18 cellular contexts compared by ENCODE assay signal in the genomic region with DNA sequence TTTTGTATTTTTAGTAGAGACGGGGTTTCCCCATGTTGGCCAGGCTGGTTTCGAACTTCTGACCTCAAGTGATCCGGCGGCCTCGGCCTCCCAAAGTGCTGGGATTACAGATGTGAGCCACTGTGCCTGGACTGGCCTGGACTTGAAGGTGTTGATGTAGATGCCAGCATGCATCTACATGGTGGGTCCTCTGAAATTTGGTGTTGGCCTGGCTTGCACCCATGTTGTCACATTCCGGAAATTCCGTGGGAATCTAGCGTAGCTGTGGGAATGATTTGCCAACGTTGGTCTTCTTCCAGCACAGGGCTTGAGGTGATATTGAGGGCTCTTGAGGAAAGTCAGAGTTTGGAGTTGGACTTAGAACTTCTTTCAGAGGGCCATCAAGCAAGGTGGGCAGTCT. TPM values are rescaled to one million over a fixed set of nuclear protein-coding genes. Genes with fewer than 3 reads are reported as not detected.
DNase-seq lines count a peak whose midpoint lies in the region; ATAC-seq, FAIRE-seq and TF ChIP-seq lines count a peak whose summit lies in the region.
"Had no signal": no experiment of that assay in that cellular context is flagged by ENCODE, and none has a peak within 500 bp of the region (broad histone marks: within the 10 kb centered on the region; RNA-seq: fewer than 3 reads in every experiment).

No MANE protein-coding gene starts in this region.

- ATAC-seq in GM12878 (no peak), left lung (no peak)
- no peak for ATAC-seq in naive thymus-derived CD4-positive, alpha-beta T cell
- ATAC-seq: gastrocnemius medialis, mucosa of descending colon had no signal

- H3K9ac ChIP-seq in GM12878 (ENCODE audit: control insufficient read depth, insufficient read depth, low read length) = no peak overlapping the region

- no peak for TF ChIP-seq CTCF in HFFc6 (IDR thresholded peaks at IDR 0.05)
- no peak for TF ChIP-seq CTCF in GM12878 (IDR thresholded peaks at IDR 0.05 in 2 of 3, conservative IDR thresholded peaks at IDR 0.05 in 1 of 3; ENCODE audit: control insufficient read depth in 2 of 3, extremely low read depth in 1 of 3, insufficient read depth in 1 of 3, low read depth in 3 of 3, low read length in 3 of 3)
- TF ChIP-seq CTCF in left lung (IDR thresholded peaks at IDR 0.05) = no peak
- TF ChIP-seq CTCF in esophagus muscularis mucosa (IDR thresholded peaks at IDR 0.05) = no peak

- no TSS peak for BruUV-seq in GM12878 (replicated peaks; lab: Mats Ljungman, UMichigan)

- SMC1A ChIA-PET in GM12878 (lab: Charles Lee; ENCODE audit: uncharacterized antibody, unreplicated experiment) = interaction anchor here (1.1 to 17.7 kb wide), 4 partner anchors 12 to 59 kb away, joined by 5 to 265 read pairs (median 6); no protein-coding TSS in a partner anchor

- H3K27ac Mint-ChIP-seq in CD4-positive, alpha-beta memory T cell = peak overlapping the region in 5 of 7 donors; percentile 6 to 93 (median 59)
- H3K27ac Mint-ChIP-seq in HFFc6 = peak overlapping the region; percentile 36; the same call in 1 of the 2 replicates
- peak overlapping the region in 7 of 9 donors; percentile 65 to 100 (median 95) for H3K27ac Mint-ChIP-seq in naive thymus-derived CD4-positive, alpha-beta T cell

- peaks cover 18% of the 10 kb centered on the region for H3K36me3 ChIP-seq in CD4-positive, alpha-beta memory T cell (ENCODE audit: insufficient read depth, low read length)
- H3K36me3 ChIP-seq in GM12878 (ENCODE audit: control insufficient read depth in 2 of 2, insufficient read depth in 2 of 2, low read length in 1 of 2) = peaks cover 0 to 8% of the 10 kb centered on the region in 2 experiments; a peak in 1 of 4 replicates
- H3K36me3 ChIP-seq in naive thymus-derived CD4-positive, alpha-beta T cell (ENCODE audit: control insufficient read depth in 2 of 3, insufficient read depth in 3 of 3, low read length in 3 of 3) = peaks cover 0 to 34% (median 0%) of the 10 kb centered on the region in 3 experiments
- peaks cover 0 to 13% of the 10 kb centered on the region in 2 donors for H3K36me3 ChIP-seq in left lung
- H3K36me3 ChIP-seq in esophagus muscularis mucosa = peaks cover 0 to 22% (median 14%) of the 10 kb centered on the region in 4 donors
- H3K36me3 ChIP-seq: gastrocnemius medialis had no signal

- H3K9me3 Mint-ChIP-seq in CD4-positive, alpha-beta memory T cell = no peaks in the 10 kb centered on the region
- H3K9me3 Mint-ChIP-seq in HFFc6 = no peaks in the 10 kb centered on the region
- no peaks in the 10 kb centered on the region for H3K9me3 Mint-ChIP-seq in naive thymus-derived CD4-positive, alpha-beta T cell
- H3K9me3 Mint-ChIP-seq: activated CD4-positive, alpha-beta T cell treated with anti-CD3 and anti-CD28 coated beads, Interleukin-2, amount 10 ng/mL, durations not matched to agents 24 days and 14 days had no signal

- peaks cover 58 to 89% (median 75%) of the 10 kb centered on the region in 4 donors for H3K4me1 Mint-ChIP-seq in CD4-positive, alpha-beta memory T cell
- peaks cover 70% of the 10 kb centered on the region for H3K4me1 Mint-ChIP-seq in HFFc6 (ENCODE audit: low read depth)
- peaks cover 61 to 95% (median 82%) of the 10 kb centered on the region in 7 donors for H3K4me1 Mint-ChIP-seq in naive thymus-derived CD4-positive, alpha-beta T cell

- RAD21 ChIA-PET in GM12878 (lab: Charles Lee; ENCODE audit: unreplicated experiment) = interaction anchor here (0.9 to 2.4 kb wide), 3 partner anchors 40 to 59 kb away, joined by 3 to 7 read pairs (median 3); no protein-coding TSS in a partner anchor

- H3K27me3 ChIP-seq in CD4-positive, alpha-beta memory T cell (ENCODE audit: insufficient read depth, low read length) = no peaks in the 10 kb centered on the region
- no peaks in the 10 kb centered on the region for H3K27me3 ChIP-seq in GM12878 (replicated peaks in 1 of 2; ENCODE audit: control insufficient read depth in 2 of 2, insufficient read depth in 2 of 2, low read length in 1 of 2)
- no peaks in the 10 kb centered on the region for H3K27me3 ChIP-seq in naive thymus-derived CD4-positive, alpha-beta T cell (ENCODE audit: control insufficient read depth in 2 of 2, insufficient read depth in 2 of 2, low read length in 2 of 2)
- H3K27me3 ChIP-seq in left lung = no peaks in the 10 kb centered on the region
- no peaks in the 10 kb centered on the region for H3K27me3 ChIP-seq in esophagus muscularis mucosa
- H3K27me3 ChIP-seq: gastrocnemius medialis, spleen had no signal

- TF ChIP-seq POLR2A in GM12878 (IDR thresholded peaks at IDR 0.05; ENCODE audit: low read depth, low read length) (no peak), esophagus muscularis mucosa (IDR thresholded peaks at IDR 0.05; ENCODE audit: low read depth) (no peak)

- no peak overlapping the region for H3K4me3 ChIP-seq in CD4-positive, alpha-beta memory T cell (ENCODE audit: low read length in 2 of 2)
- H3K4me3 ChIP-seq in GM12878 (peak overlapping the region; percentile 15; the same call in 1 of the 2 replicates), left lung (no peak overlapping the region), esophagus muscularis mucosa (no peak overlapping the region)
- H3K4me3 ChIP-seq in naive thymus-derived CD4-positive, alpha-beta T cell (ENCODE audit: low read length) = no peak overlapping the region
- H3K4me3 ChIP-seq: gastrocnemius medialis, mucosa of descending colon, spleen had no signal

- POLR2A ChIA-PET in CD4-positive, alpha-beta memory T cell (lab: Charles Lee; ENCODE audit: partially characterized antibody) = interaction anchor here (1.0 to 12.2 kb wide), 6 partner anchors 7 to 60 kb away, joined by 3 to 214 read pairs (median 10); a partner anchor contains a TSS
- POLR2A ChIA-PET in GM12878 (lab: Charles Lee) = interaction anchor here (0.5 to 2.2 kb wide), 6 partner anchors 19 to 887 kb away, joined by 3 to 7 read pairs (median 4); no protein-coding TSS in a partner anchor
- POLR2A ChIA-PET in naive thymus-derived CD4-positive, alpha-beta T cell (lab: Charles Lee) = interaction anchor here (1.0 to 2.5 kb wide), 8 partner anchors 8 to 192 kb away, joined by 3 to 12 read pairs (median 4); a partner anchor contains a TSS

- no peak overlapping the region for H2AFZ ChIP-seq in GM12878 (ENCODE audit: control insufficient read depth, low read depth, low read length)

- H3K4me2 ChIP-seq in GM12878 (ENCODE audit: control insufficient read depth, insufficient read depth) = peak overlapping the region; percentile 19

- WGBS in GM12878 (ENCODE audit: insufficient coverage, insufficient replicate concordance, low lambda C conversion rate, missing lambda C conversion rate) = 88% methylated on average over 9 of the region's 9 CpGs
- WGBS in esophagus muscularis mucosa = 85% methylated on average over 9 of the region's 9 CpGs

- H3K27me3 Mint-ChIP-seq in CD4-positive, alpha-beta memory T cell = no peaks in the 10 kb centered on the region
- H3K27me3 Mint-ChIP-seq in HFFc6 (ENCODE audit: insufficient read depth) = no peaks in the 10 kb centered on the region
- H3K27me3 Mint-ChIP-seq in naive thymus-derived CD4-positive, alpha-beta T cell = no peaks in the 10 kb centered on the region
- H3K27me3 Mint-ChIP-seq: activated CD4-positive, alpha-beta T cell treated with anti-CD3 and anti-CD28 coated beads, Interleukin-2, amount 10 ng/mL, durations not matched to agents 24 days and 14 days had no signal

- in situ Hi-C loops in GM12878 (cut with MboI) = no loop called here

- H4K20me1 ChIP-seq in GM12878 (ENCODE audit: control insufficient read depth, insufficient read depth) = no peaks in the 10 kb centered on the region

- no peak for FAIRE-seq in GM12878 (lab: Jason Lieb, UNC)

- TF ChIP-seq EP300 in GM12878 (IDR thresholded peaks at IDR 0.05; ENCODE audit: borderline replicate concordance in 1 of 2, control insufficient read depth in 1 of 2, low read depth in 2 of 2, low read length in 2 of 2) (no peak), esophagus muscularis mucosa (IDR thresholded peaks at IDR 0.05) (no peak)

- H3K36me3 Mint-ChIP-seq in CD4-positive, alpha-beta memory T cell = peaks cover 42 to 70% of the 10 kb centered on the region in 2 donors
- peaks cover 51% of the 10 kb centered on the region for H3K36me3 Mint-ChIP-seq in HFFc6 (ENCODE audit: low read depth)
- peaks cover 0 to 54% (median 36%) of the 10 kb centered on the region in 5 donors for H3K36me3 Mint-ChIP-seq in naive thymus-derived CD4-positive, alpha-beta T cell

- CTCF ChIA-PET in CD4-positive, alpha-beta memory T cell (lab: Charles Lee; ENCODE audit: partially characterized antibody) = interaction anchor here (1.6 to 14.8 kb wide), 3 partner anchors 9 to 59 kb away, joined by 7 to 231 read pairs (median 146); a partner anchor contains a TSS
- CTCF ChIA-PET in GM12878 (lab: Yijun Ruan, JAX) = interaction anchor here (1.0 to 20.0 kb wide), 4 partner anchors 9 to 192 kb away, joined by 3 to 195 read pairs (median 18); no protein-coding TSS in a partner anchor
- CTCF ChIA-PET in naive thymus-derived CD4-positive, alpha-beta T cell (lab: Charles Lee) = interaction anchor here (0.6 to 1.7 kb wide), 5 partner anchors 8 to 59 kb away, joined by 3 to 6 read pairs (median 4); no protein-coding TSS in a partner anchor

- no peaks in the 10 kb centered on the region for H3K9me3 ChIP-seq in CD4-positive, alpha-beta memory T cell (ENCODE audit: control insufficient read depth in 1 of 2, low read length in 2 of 2)
- H3K9me3 ChIP-seq in GM12878 (replicated peaks; ENCODE audit: control insufficient read depth, insufficient read depth, low read length) (no peaks in the 10 kb centered on the region), left lung (no peaks in the 10 kb centered on the region), esophagus muscularis mucosa (no peaks in the 10 kb centered on the region)
- H3K9me3 ChIP-seq in naive thymus-derived CD4-positive, alpha-beta T cell (ENCODE audit: control insufficient read depth in 2 of 3, low read length in 3 of 3) = no peaks in the 10 kb centered on the region
- H3K9me3 ChIP-seq: gastrocnemius medialis, mucosa of descending colon, spleen had no signal

- intact Hi-C loops in CD4-positive, alpha-beta memory T cell (cut with micrococcal nuclease) = no loop called here
- intact Hi-C loops in GM12878 (cut with micrococcal nuclease; ENCODE audit: unreplicated experiment) = no loop called here
- intact Hi-C loops in naive thymus-derived CD4-positive, alpha-beta T cell (cut with micrococcal nuclease) = no loop called here
- intact Hi-C loops in left lung (cut with DNase I) = no loop called here
- intact Hi-C loops in esophagus muscularis mucosa (cut with DNase I) = no loop called here

- H3K4me1 ChIP-seq in CD4-positive, alpha-beta memory T cell (ENCODE audit: insufficient read depth, low read length) = peaks cover 84% of the 10 kb centered on the region
- peaks cover 28% of the 10 kb centered on the region for H3K4me1 ChIP-seq in GM12878 (ENCODE audit: control insufficient read depth, insufficient read depth, low read length)
- H3K4me1 ChIP-seq in naive thymus-derived CD4-positive, alpha-beta T cell (ENCODE audit: control insufficient read depth in 2 of 2, insufficient read depth in 2 of 2, low read length in 2 of 2) = peaks cover 40 to 50% of the 10 kb centered on the region in 2 donors
- peaks cover 12 to 33% of the 10 kb centered on the region in 2 donors for H3K4me1 ChIP-seq in left lung
- peaks cover 23 to 48% (median 38%) of the 10 kb centered on the region in 4 donors for H3K4me1 ChIP-seq in esophagus muscularis mucosa

- no peak for TF ChIP-seq RAD21 in GM12878 (IDR thresholded peaks at IDR 0.05; ENCODE audit: insufficient read depth, low read depth, low read length)

- peaks cover 86% of the 10 kb centered on the region for H3K79me2 ChIP-seq in GM12878 (ENCODE audit: control insufficient read depth, insufficient read depth, low read length)

- DNase-seq in CD4-positive, alpha-beta memory T cell = no peak
- no peak for DNase-seq in HFFc6
- no peak for DNase-seq in GM12878 (ENCODE audit: low read depth, low spot score)
- no peak for DNase-seq in naive thymus-derived CD4-positive, alpha-beta T cell
- DNase-seq in left lung = no peak
- no peak for DNase-seq in SHP77 treated with DMSO at 0.1 percent for 48 hours (lab: John Stamatoyannopoulos, UW)
- DNase-seq in esophagus muscularis mucosa (ENCODE audit: extremely low spot score) = no peak
- DNase-seq: aorta; gastrocnemius medialis; mucosa of descending colon; NCI-H1436 treated with DMSO at 0.1 percent for 48 hours; NCI-H526 treated with DMSO at 0.1 percent for 48 hours; SHP77; spleen; stimulated activated CD4-positive, alpha-beta T cell treated with anti-CD3 and anti-CD28 coated beads, Interleukin-4, amount 100 ng/mL, for 24 hours; T-helper 1 cell had no signal

- peak overlapping the region in 1 of 8 donors; percentile 11 for H3K4me3 Mint-ChIP-seq in CD4-positive, alpha-beta memory T cell
- no peak overlapping the region for H3K4me3 Mint-ChIP-seq in HFFc6
- H3K4me3 Mint-ChIP-seq in naive thymus-derived CD4-positive, alpha-beta T cell = peak overlapping the region in 3 of 10 donors; percentile 7 to 86 (median 58)
- H3K4me3 Mint-ChIP-seq: activated CD4-positive, alpha-beta T cell treated with anti-CD3 and anti-CD28 coated beads, Interleukin-2, amount 10 ng/mL, durations not matched to agents 24 days and 14 days had no signal

- no peak overlapping the region for H3K27ac ChIP-seq in CD4-positive, alpha-beta memory T cell (ENCODE audit: low read depth, low read length)
- H3K27ac ChIP-seq in GM12878 (ENCODE audit: control insufficient read depth, insufficient read depth) = no peak overlapping the region
- H3K27ac ChIP-seq in naive thymus-derived CD4-positive, alpha-beta T cell (ENCODE audit: low read depth, low read length) = no peak overlapping the region
- no peak overlapping the region for H3K27ac ChIP-seq in left lung
- H3K27ac ChIP-seq in esophagus muscularis mucosa (replicated peaks in 1 of 4) = no peak overlapping the region
- H3K27ac ChIP-seq: gastrocnemius medialis had no signal

RNA-seq across cellular contexts. Expression of a gene that starts 6.5 kb away (rescaled TPM):
- total RNA-seq in CD4-positive, alpha-beta memory T cell = 100 to 1,000 TPM; 251 to 262 TPM
- 100 to 1,000 TPM in 1 of 2 donors, 10 to 100 TPM in 1; 13.7 to 104 TPM for polyA plus RNA-seq in CD4-positive, alpha-beta memory T cell
- total RNA-seq in HFFc6 (2021; fragmentation: NEBNext Ultra II Directional; extraction: Animal tissue kit (Norgen Biotek cat#: 25700)) = 100 to 1,000 TPM in 2 of 6 experiments, 10 to 100 TPM in 4; 82.8 to 114 (median 91.8) TPM
- total RNA-seq in GM12878 (2013; cell fraction: nucleolus; rRNA removed) = 218 and 227 TPM in 2 replicates
- total RNA-seq in GM12878 (2014; rRNA removed) = 11.4 and 14.7 TPM in 2 replicates
- 13.9 and 15.0 TPM in 2 replicates for total RNA-seq in GM12878 (2014; rRNA removed; fragmentation: Illumina TruSeq; extraction: Trizol)
- 71.9 and 74.3 TPM in 2 replicates for total RNA-seq in GM12878 (2021)
- polyA plus RNA-seq in GM12878 (2011; ENCODE audit: low read depth) = 39.8 TPM
- 22.3 and 27.2 TPM in 2 replicates for polyA plus RNA-seq in GM12878 (2011; rRNA removed)
- 22.9 and 29.1 TPM in 2 replicates for polyA plus RNA-seq in GM12878 (2011; cell fraction: cytosol; rRNA removed)
- polyA plus RNA-seq in GM12878 (2011; cell fraction: nucleus; rRNA removed) = 54.4 and 80.0 TPM in 2 replicates
- 74.3 and 85.8 TPM in 2 replicates for polyA plus RNA-seq in GM12878 (2012)
- 24.8 and 40.1 TPM in 2 replicates for polyA plus RNA-seq in GM12878 (2014; fragmentation: Illumina TruSeq; extraction: Trizol)
- polyA plus RNA-seq in GM12878 (2014; fragmentation: Nextera tagmentation; extraction: Ambion mirVana) = 1 to 10 TPM; 1.1 to 1.2 TPM
- 30.3 and 35.6 TPM in 2 replicates for polyA plus RNA-seq in GM12878 (2014; rRNA removed)
- 10 to 100 TPM; 16.5 to 19.3 TPM for polyA plus RNA-seq in GM12878 (2016; fragmentation: Nextera tagmentation; extraction: Ambion mirVana)
- 69.0 and 103 TPM in 2 replicates for polyA minus RNA-seq in GM12878 (2011; rRNA and poly(A)+ RNA removed)
- polyA minus RNA-seq in GM12878 (2011; cell fraction: cytosol; rRNA and poly(A)+ RNA removed) = 39.8 and 50.6 TPM in 2 replicates
- 40.5 and 66.1 TPM in 2 replicates for polyA minus RNA-seq in GM12878 (2011; cell fraction: nucleus; rRNA and poly(A)+ RNA removed)
- total RNA-seq in naive thymus-derived CD4-positive, alpha-beta T cell = 100 to 1,000 TPM; 100 to 314 (median 252) TPM
- 100 to 1,000 TPM in 1 of 2 donors, 10 to 100 TPM in 1; 48.0 to 116 TPM for polyA plus RNA-seq in naive thymus-derived CD4-positive, alpha-beta T cell
- 10 to 100 TPM; 53.7 to 54.7 TPM for total RNA-seq in left lung
- 10 to 100 TPM; 37.1 to 97.8 (median 54.3) TPM for total RNA-seq in esophagus muscularis mucosa

RNA-seq across cellular contexts. Expression of a gene that starts 24.4 kb away (rescaled TPM):
- total RNA-seq in CD4-positive, alpha-beta memory T cell = 100 to 1,000 TPM; 238 to 240 TPM
- 100 to 1,000 TPM in 1 of 2 donors, 10 to 100 TPM in 1; 74.4 to 128 TPM for polyA plus RNA-seq in CD4-positive, alpha-beta memory T cell
- total RNA-seq in HFFc6 (2021; fragmentation: NEBNext Ultra II Directional; extraction: Animal tissue kit (Norgen Biotek cat#: 25700)) = 100 to 1,000 TPM; 199 to 240 (median 222) TPM
- total RNA-seq in GM12878 (2013; cell fraction: nucleolus; rRNA removed) = 164 and 227 TPM in 2 replicates
- total RNA-seq in GM12878 (2014; rRNA removed) = 124 and 138 TPM in 2 replicates
- 144 and 150 TPM in 2 replicates for total RNA-seq in GM12878 (2014; rRNA removed; fragmentation: Illumina TruSeq; extraction: Trizol)
- 232 and 235 TPM in 2 replicates for total RNA-seq in GM12878 (2021)
- polyA plus RNA-seq in GM12878 (2011; ENCODE audit: low read depth) = 102 TPM
- 55.7 and 91.4 TPM in 2 replicates for polyA plus RNA-seq in GM12878 (2011; rRNA removed)
- polyA plus RNA-seq in GM12878 (2011; cell fraction: cytosol; rRNA removed) = 123 and 134 TPM in 2 replicates
- polyA plus RNA-seq in GM12878 (2011; cell fraction: nucleus; rRNA removed) = 123 and 176 TPM in 2 replicates
- polyA plus RNA-seq in GM12878 (2012) = 154 and 158 TPM in 2 replicates
- 220 and 221 TPM in 2 replicates for polyA plus RNA-seq in GM12878 (2014; fragmentation: Illumina TruSeq; extraction: Trizol)
- polyA plus RNA-seq in GM12878 (2014; fragmentation: Nextera tagmentation; extraction: Ambion mirVana) = 100 to 1,000 TPM in 1 of 2 experiments, 10 to 100 TPM in 1; 56.3 to 123 TPM
- 126 and 128 TPM in 2 replicates for polyA plus RNA-seq in GM12878 (2014; rRNA removed)
- polyA plus RNA-seq in GM12878 (2016; fragmentation: Nextera tagmentation; extraction: Ambion mirVana) = 100 to 1,000 TPM; 243 to 245 TPM
- 46.3 and 58.3 TPM in 2 replicates for polyA minus RNA-seq in GM12878 (2011; rRNA and poly(A)+ RNA removed)
- 49.4 and 57.5 TPM in 2 replicates for polyA minus RNA-seq in GM12878 (2011; cell fraction: cytosol; rRNA and poly(A)+ RNA removed)
- polyA minus RNA-seq in GM12878 (2011; cell fraction: nucleus; rRNA and poly(A)+ RNA removed) = 25.9 and 41.6 TPM in 2 replicates
- total RNA-seq in naive thymus-derived CD4-positive, alpha-beta T cell = 100 to 1,000 TPM; 163 to 248 (median 206) TPM
- 100 to 1,000 TPM in 1 of 2 donors, 10 to 100 TPM in 1; 81.8 to 140 TPM for polyA plus RNA-seq in naive thymus-derived CD4-positive, alpha-beta T cell
- total RNA-seq in left lung = 100 to 1,000 TPM; 122 to 160 TPM
- 100 to 1,000 TPM; 117 to 160 (median 137) TPM for total RNA-seq in esophagus muscularis mucosa

RNA-seq across cellular contexts. Expression of a gene that starts 27.6 kb away (rescaled TPM):
- not detected for total RNA-seq in CD4-positive, alpha-beta memory T cell
- not detected for polyA plus RNA-seq in CD4-positive, alpha-beta memory T cell
- under 1 TPM in 1 of 6 experiments, not detected in 5; 0.14 TPM for total RNA-seq in HFFc6 (2021; fragmentation: NEBNext Ultra II Directional; extraction: Animal tissue kit (Norgen Biotek cat#: 25700))
- not detected in 2 replicates for total RNA-seq in GM12878 (2013; cell fraction: nucleolus; rRNA removed)
- total RNA-seq in GM12878 (2014; rRNA removed) = not detected in 2 replicates
- not detected in 2 replicates for total RNA-seq in GM12878 (2014; rRNA removed; fragmentation: Illumina TruSeq; extraction: Trizol)
- not detected in 2 replicates for total RNA-seq in GM12878 (2021)
- not detected for polyA plus RNA-seq in GM12878 (2011; ENCODE audit: low read depth)
- not detected in 2 replicates for polyA plus RNA-seq in GM12878 (2011; rRNA removed)
- polyA plus RNA-seq in GM12878 (2011; cell fraction: cytosol; rRNA removed) = not detected in 2 replicates
- 0.10 TPM in 1 of 2 replicates, not detected in the other for polyA plus RNA-seq in GM12878 (2011; cell fraction: nucleus; rRNA removed)
- polyA plus RNA-seq in GM12878 (2012) = not detected in 2 replicates
- not detected in 2 replicates for polyA plus RNA-seq in GM12878 (2014; fragmentation: Illumina TruSeq; extraction: Trizol)
- polyA plus RNA-seq in GM12878 (2014; fragmentation: Nextera tagmentation; extraction: Ambion mirVana) = not detected
- 0.06 and 0.15 TPM in 2 replicates for polyA plus RNA-seq in GM12878 (2014; rRNA removed)
- under 1 TPM in 1 of 2 experiments, not detected in 1; 0.12 TPM for polyA plus RNA-seq in GM12878 (2016; fragmentation: Nextera tagmentation; extraction: Ambion mirVana)
- polyA minus RNA-seq in GM12878 (2011; rRNA and poly(A)+ RNA removed) = not detected in 2 replicates
- not detected in 2 replicates for polyA minus RNA-seq in GM12878 (2011; cell fraction: cytosol; rRNA and poly(A)+ RNA removed)
- polyA minus RNA-seq in GM12878 (2011; cell fraction: nucleus; rRNA and poly(A)+ RNA removed) = not detected in 2 replicates
- total RNA-seq in naive thymus-derived CD4-positive, alpha-beta T cell = not detected
- not detected for polyA plus RNA-seq in naive thymus-derived CD4-positive, alpha-beta T cell
- total RNA-seq in left lung = not detected
- 1 to 10 TPM in 3 of 4 donors, under 1 TPM in 1; 0.83 to 7.4 (median 3.3) TPM for total RNA-seq in esophagus muscularis mucosa
- total RNA-seq: activated CD4-positive, alpha-beta T cell treated with anti-CD3 and anti-CD28 coated beads, Interleukin-2, amount 10 ng/mL, durations not matched to agents 24 days and 14 days; aorta; mucosa of descending colon; spleen; ureter had no signal
- polyA plus RNA-seq: aorta had no signal

RNA-seq across cellular contexts. Expression of a gene that starts 50.3 kb away (rescaled TPM):
- not detected for total RNA-seq in CD4-positive, alpha-beta memory T cell
- not detected for polyA plus RNA-seq in CD4-positive, alpha-beta memory T cell
- total RNA-seq in HFFc6 (2021; fragmentation: NEBNext Ultra II Directional; extraction: Animal tissue kit (Norgen Biotek cat#: 25700)) = 1 to 10 TPM; 2.1 to 3.8 (median 2.7) TPM
- not detected in 2 replicates for total RNA-seq in GM12878 (2013; cell fraction: nucleolus; rRNA removed)
- total RNA-seq in GM12878 (2014; rRNA removed) = not detected in 2 replicates
- total RNA-seq in GM12878 (2014; rRNA removed; fragmentation: Illumina TruSeq; extraction: Trizol) = not detected in 2 replicates
- total RNA-seq in GM12878 (2021) = not detected in 2 replicates
- polyA plus RNA-seq in GM12878 (2011; ENCODE audit: low read depth) = not detected
- polyA plus RNA-seq in GM12878 (2011; rRNA removed) = 0.05 TPM in 1 of 2 replicates, not detected in the other
- 0.04 TPM in 1 of 2 replicates, not detected in the other for polyA plus RNA-seq in GM12878 (2011; cell fraction: cytosol; rRNA removed)
- polyA plus RNA-seq in GM12878 (2011; cell fraction: nucleus; rRNA removed) = not detected in 2 replicates
- polyA plus RNA-seq in GM12878 (2012) = not detected in 2 replicates
- polyA plus RNA-seq in GM12878 (2014; fragmentation: Illumina TruSeq; extraction: Trizol) = not detected in 2 replicates
- polyA plus RNA-seq in GM12878 (2014; fragmentation: Nextera tagmentation; extraction: Ambion mirVana) = under 1 TPM in 1 of 2 experiments, not detected in 1; 0.02 TPM
- not detected in 2 replicates for polyA plus RNA-seq in GM12878 (2014; rRNA removed)
- polyA plus RNA-seq in GM12878 (2016; fragmentation: Nextera tagmentation; extraction: Ambion mirVana) = not detected
- polyA minus RNA-seq in GM12878 (2011; rRNA and poly(A)+ RNA removed) = 0.21 TPM in 1 of 2 replicates, not detected in the other
- not detected in 2 replicates for polyA minus RNA-seq in GM12878 (2011; cell fraction: cytosol; rRNA and poly(A)+ RNA removed)
- not detected in 2 replicates for polyA minus RNA-seq in GM12878 (2011; cell fraction: nucleus; rRNA and poly(A)+ RNA removed)
- 1 to 10 TPM in 2 of 5 experiments, not detected in 3; 1.4 to 4.2 TPM for total RNA-seq in naive thymus-derived CD4-positive, alpha-beta T cell
- polyA plus RNA-seq in naive thymus-derived CD4-positive, alpha-beta T cell = not detected
- total RNA-seq in left lung = 1 to 10 TPM; 1.2 to 2.6 TPM
- total RNA-seq in esophagus muscularis mucosa = under 1 TPM in 1 of 4 donors, not detected in 3; 0.52 TPM
- total RNA-seq: gastrocnemius medialis, mucosa of descending colon, ureter had no signal

Comparison
In these comparisons a context has a peak if more than half of its experiments do, and no peak if none do; other contexts are left out.
1. H3K27ac Mint-ChIP-seq: peak in every context shown above with its lines; median percentile 95 in naive thymus-derived CD4-positive, alpha-beta T cell; 59 in CD4-positive, alpha-beta memory T cell; 36 in HFFc6.